21 cellular contexts compared by ENCODE assay signal in genomic region chr13:91986771-91987515, GRCh38.
A peak's percentile ranks its signal among the peaks of the same experiment; 100 is the strongest.
DNase-seq lines count a peak whose midpoint lies in the region; ATAC-seq and TF ChIP-seq lines count a peak whose summit lies in the region.
"Had no signal": no experiment of that assay in that cellular context is flagged by ENCODE, and none has a peak within 500 bp of the region (broad histone marks: within the 10 kb centered on the region; RNA-seq: fewer than 3 reads in every experiment).

No MANE protein-coding gene starts in this region.

- H3K27ac ChIP-seq in 22Rv1: peak overlapping the region; percentile 62
- H3K27ac ChIP-seq: BLaER1, HL-60, SJCRH30 had no signal

- no peaks in the 10 kb centered on the region for H3K9me3 ChIP-seq in mucosa of descending colon
- H3K9me3 ChIP-seq: BLaER1, SJCRH30 had no signal

- peak; percentile 95 for DNase-seq in NCI-H82 (lab: John Stamatoyannopoulos, UW)
- peak; percentile 65 for DNase-seq in left kidney (ENCODE audit: low read depth, low spot score)
- no peak for DNase-seq in mucosa of descending colon
- DNase-seq in NOMO-1 (lab: John Stamatoyannopoulos, UW; ENCODE audit: unreplicated experiment in 2 of 2): no peak
- DNase-seq: Calu3; CD4-positive, alpha-beta memory T cell; H9; IMR-90; MG63; NCI-H1092 treated with DMSO at 0.1 percent for 48 hours; NCI-H187; NCI-H2171 treated with DMSO at 0.1 percent for 48 hours; SJCRH30; SW 1271; T-helper 2 cell had no signal

- intact Hi-C loops in mucosa of descending colon (cut with DNase I, micrococcal nuclease): no loop called here

- H3K4me3 ChIP-seq in mucosa of descending colon: no peak overlapping the region
- H3K4me3 ChIP-seq: BLaER1, MG63, SJCRH30 had no signal

- no peaks in the 10 kb centered on the region for H3K36me3 ChIP-seq in mucosa of descending colon (ENCODE audit: low read depth)
- H3K36me3 ChIP-seq: BLaER1, MG63, SJCRH30 had no signal

- ATAC-seq in HG03432 (IDR thresholded peaks at IDR 0.05; ENCODE audit: unreplicated experiment): peak; percentile 70
- no peak for ATAC-seq in SK-N-SH treated with all-trans-retinoic acid at 6 μM for 48 hours
- ATAC-seq in mucosa of descending colon: no peak
- ATAC-seq: Panc1 had no signal

- H3K4me1 ChIP-seq in mucosa of descending colon (ENCODE audit: low read depth): no peaks in the 10 kb centered on the region
- H3K4me1 ChIP-seq: BLaER1, SJCRH30 had no signal

- TF ChIP-seq CTCF in 22Rv1 (IDR thresholded peaks at IDR 0.05) (no peak), mucosa of descending colon (IDR thresholded peaks at IDR 0.05) (no peak)

TF ChIP-seq in SK-N-SH treated with all-trans-retinoic acid at 6 μM for 48 hours, 23 proteins besides CTCF, POLR2A, EP300 and RAD21:
- TF ChIP-seq ISL1 (CRISPR knock-in tag; IDR thresholded peaks at IDR 0.05) (no peak), BACH2 (CRISPR knock-in tag; IDR thresholded peaks at IDR 0.05; ENCODE audit: borderline replicate concordance) (no peak), ZFP30 (CRISPR knock-in tag; IDR thresholded peaks at IDR 0.05) (no peak), PATZ1 (CRISPR knock-in tag; IDR thresholded peaks at IDR 0.05; ENCODE audit: borderline replicate concordance) (no peak), CSRNP3 (CRISPR knock-in tag; IDR thresholded peaks at IDR 0.05) (no peak), TCF4 (CRISPR knock-in tag; IDR thresholded peaks at IDR 0.05; ENCODE audit: borderline replicate concordance) (no peak), ZNF8 (CRISPR knock-in tag; IDR thresholded peaks at IDR 0.05) (no peak)
TF ChIP-seq in SK-N-SH treated with all-trans-retinoic acid at 6 μM for 48 hours: peak in this region for 0.

Comparison
In these comparisons a context has a peak if more than half of its experiments do, and no peak if none do; other contexts are left out.
1. DNase-seq: peak in NCI-H82 (single experiment) and left kidney (single experiment); none in mucosa of descending colon (0 of 3) and NOMO-1 (0 of 2).